Comparison of ENCODE assay signal across 8 cellular contexts in the genomic region with DNA sequence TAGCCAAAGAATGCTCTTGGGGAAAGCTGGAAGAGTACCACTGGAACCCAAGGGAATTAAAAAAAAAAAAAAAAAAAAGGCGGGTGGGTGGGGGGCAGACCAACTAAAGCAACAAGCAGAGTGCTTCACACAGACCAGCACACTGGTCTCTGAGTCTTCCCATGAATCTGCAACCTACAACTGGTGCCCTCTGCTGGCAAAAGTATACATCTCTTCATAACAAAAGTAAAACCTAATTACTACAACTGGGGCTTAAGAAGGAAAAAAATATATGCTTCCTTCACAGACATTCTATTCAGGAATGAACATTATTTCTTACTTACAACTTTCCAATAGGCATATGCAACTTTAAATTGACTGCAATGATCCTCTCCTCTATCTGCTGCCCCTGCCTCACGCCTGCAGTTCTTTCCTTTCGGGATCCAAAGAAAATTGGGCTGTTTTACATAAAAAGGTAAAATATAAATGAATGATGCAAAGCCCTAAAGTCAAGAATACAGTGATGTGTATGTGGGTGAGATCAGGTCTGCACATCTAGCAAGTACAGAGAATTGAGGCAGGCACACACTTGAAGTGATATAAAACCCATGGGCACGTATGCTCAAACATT. TPM values are rescaled to one million over a fixed set of nuclear protein-coding genes. Genes with fewer than 3 reads are reported as not detected.
DNase-seq lines count a peak whose midpoint lies in the region; ATAC-seq, FAIRE-seq and TF ChIP-seq lines count a peak whose summit lies in the region.

No MANE protein-coding gene starts in this region.

- no peak overlapping the region for H2BK15ac ChIP-seq in H9 (ENCODE audit: low read depth, low read length)

- peaks cover 5 to 9% of the 10 kb centered on the region in 2 experiments; a peak in 3 of 4 replicates for H3K4me1 Mint-ChIP-seq in H9

- H2AFZ ChIP-seq in H9 (ENCODE audit: low read length) (no peak overlapping the region), SU-DHL-6 (ENCODE audit: low read depth, low read length, severe bottlenecking) (no peak overlapping the region), GM12878 (ENCODE audit: control insufficient read depth, low read depth, low read length) (no peak overlapping the region)

- FAIRE-seq in GM12878 (lab: Jason Lieb, UNC), result peak; percentile 47

- intact Hi-C loops in GM12878 (cut with micrococcal nuclease; ENCODE audit: unreplicated experiment), result loop anchor here (1.0 kb wide), 2 partner anchors 83 to 114 kb away; no protein-coding TSS in a partner anchor

- H3K4ac ChIP-seq in H9 (ENCODE audit: low read depth, low read length), result no peak overlapping the region

- H3K4me3 ChIP-seq in SU-DHL-6 (ENCODE audit: insufficient read depth, low read length, poor library complexity, severe bottlenecking) (no peak overlapping the region), GM12878 (no peak overlapping the region)

- no peak overlapping the region for H3K4me2 ChIP-seq in H9 (ENCODE audit: insufficient read depth, insufficient read length, low read length)
- no peak overlapping the region for H3K4me2 ChIP-seq in SU-DHL-6 (ENCODE audit: low read depth, low read length, poor library complexity, severe bottlenecking)
- no peak overlapping the region for H3K4me2 ChIP-seq in GM12878 (ENCODE audit: control insufficient read depth, insufficient read depth)

- peak; percentile 80 for TF ChIP-seq CTCF in H9 (conservative IDR thresholded peaks at IDR 0.05)
- TF ChIP-seq CTCF in SU-DHL-6 (IDR thresholded peaks at IDR 0.05; ENCODE audit: insufficient read depth, low read length, poor library complexity, severe bottlenecking), result peak; percentile 44
- TF ChIP-seq CTCF in GM12878 (IDR thresholded peaks at IDR 0.05 in 2 of 3, conservative IDR thresholded peaks at IDR 0.05 in 1 of 3; ENCODE audit: control insufficient read depth in 2 of 3, extremely low read depth in 1 of 3, insufficient read depth in 1 of 3, low read depth in 3 of 3, low read length in 3 of 3), result peak; percentile 59 to 79 (median 69)

- RAD21 ChIA-PET in GM12878 (lab: Charles Lee; ENCODE audit: unreplicated experiment), result interaction anchor here (0.6 to 6.5 kb wide), 21 partner anchors 8 to 423 kb away, joined by 3 to 168 read pairs (median 4); no protein-coding TSS in a partner anchor

- H3K9me3 ChIP-seq in H9 (ENCODE audit: control insufficient read depth, low read depth, low read length), result no peaks in the 10 kb centered on the region
- H3K9me3 ChIP-seq in SU-DHL-6 (ENCODE audit: insufficient read depth, low read length), result no peaks in the 10 kb centered on the region
- no peaks in the 10 kb centered on the region; the same call in 2 of the 3 replicates for H3K9me3 ChIP-seq in GM12878 (replicated peaks; ENCODE audit: control insufficient read depth, insufficient read depth, low read length)

- H4K8ac ChIP-seq in H9 (replicated peaks; ENCODE audit: insufficient read length, low read depth, low read length), result no peak overlapping the region

- H3K23ac ChIP-seq in H9 (ENCODE audit: insufficient read length, low read depth, low read length), result no peak overlapping the region

- CTCF ChIA-PET in GM12878 (lab: Yijun Ruan, JAX), result interaction anchor here (0.6 to 18.4 kb wide), 39 partner anchors 8 to 423 kb away, joined by 3 to 619 read pairs (median 5); a partner anchor contains a TSS

- H3K79me2 ChIP-seq in H9 (ENCODE audit: insufficient read depth, low read length), result no peaks in the 10 kb centered on the region
- no peaks in the 10 kb centered on the region for H3K79me2 ChIP-seq in SU-DHL-6 (ENCODE audit: insufficient read depth, low read length)
- H3K79me2 ChIP-seq in GM12878 (ENCODE audit: control insufficient read depth, insufficient read depth, low read length), result no peaks in the 10 kb centered on the region

- POLR2A ChIA-PET in GM12878 (lab: Charles Lee), result interaction anchor here (0.6 to 3.9 kb wide), 8 partner anchors 9 to 114 kb away, joined by 3 to 33 read pairs (median 8); a partner anchor contains a TSS

- SMC1A ChIA-PET in GM12878 (lab: Charles Lee; ENCODE audit: uncharacterized antibody, unreplicated experiment), result interaction anchor here (0.6 to 7.3 kb wide), 22 partner anchors 8 to 1059 kb away, joined by 3 to 155 read pairs (median 4); a partner anchor contains a TSS

- no peaks in the 10 kb centered on the region for H3K23me2 ChIP-seq in H9 (ENCODE audit: insufficient read length, low read depth, low read length, poor library complexity, severe bottlenecking)

- H3K27ac Mint-ChIP-seq in H9, result no peak overlapping the region

- no peak overlapping the region for H4K91ac ChIP-seq in H9 (ENCODE audit: insufficient read length, low read depth, low read length)

- BruUV-seq in GM12878 (replicated peaks; lab: Mats Ljungman, UMichigan), result no TSS peak

- no peaks in the 10 kb centered on the region; a peak in 1 of 5 replicates for H3K9me3 Mint-ChIP-seq in H9

- no peak overlapping the region for H3K4me3 Mint-ChIP-seq in H9

- H2BK5ac ChIP-seq in H9 (ENCODE audit: insufficient read length, low read length), result no peak overlapping the region

- no peak overlapping the region for H3K9ac ChIP-seq in H9 (ENCODE audit: extremely low read depth, insufficient read length, low read length)
- H3K9ac ChIP-seq in SU-DHL-6 (ENCODE audit: low read length), result no peak overlapping the region
- H3K9ac ChIP-seq in GM12878 (ENCODE audit: control insufficient read depth, insufficient read depth, low read length), result no peak overlapping the region

- in situ Hi-C loops in GM12878 (cut with MboI), result loop anchor here (5.0 kb wide), 1 partner anchor 116 kb away; no protein-coding TSS in a partner anchor

- no peaks in the 10 kb centered on the region; the same call in 1 of the 2 replicates for H3K4me1 ChIP-seq in H9 (ENCODE audit: insufficient read depth, low read length)
- H3K4me1 ChIP-seq in GM12878 (ENCODE audit: control insufficient read depth, insufficient read depth, low read length), result no peaks in the 10 kb centered on the region; the same call in 1 of the 2 replicates

- no peak overlapping the region for H4K5ac ChIP-seq in H9 (ENCODE audit: insufficient read length, low read depth, low read length)

- H2BK12ac ChIP-seq in H9 (ENCODE audit: insufficient read length, low read depth, low read length), result no peak overlapping the region

- no peak overlapping the region for H3K18ac ChIP-seq in H9 (ENCODE audit: insufficient read length, low read depth, low read length)

- H3T11ph ChIP-seq in H9 (ENCODE audit: low read length), result no peak overlapping the region

- H3K79me1 ChIP-seq in H9 (ENCODE audit: insufficient read depth, low read depth, low read length, poor library complexity, severe bottlenecking), result no peaks in the 10 kb centered on the region

- no peak overlapping the region for H2AK5ac ChIP-seq in H9 (ENCODE audit: insufficient read length, low read length)

- DNase-seq in EH (ENCODE audit: low read depth) (peak; percentile 75), H9 (peak; percentile 71), NCI-H1105 treated with DMSO at 0.1 percent for 48 hours (lab: John Stamatoyannopoulos, UW) (peak; percentile 65), GM12878 (ENCODE audit: low read depth, low spot score) (no peak), iPS DF 19.7 (ENCODE audit: low read depth, low spot score) (peak; percentile 69), GM19240 (ENCODE audit: insufficient read length, low spot score) (no peak)
- peak; percentile 27 to 28 for DNase-seq in stimulated activated CD4-positive, alpha-beta T cell treated with anti-CD3 and anti-CD28 coated beads, Interleukin-12 subunit alpha, Interleukin-12 subunit beta, amount 100 ng/mL, for 24 hours (ENCODE audit: low read depth in 2 of 2)

- no peak overlapping the region for H3K14ac ChIP-seq in H9 (ENCODE audit: insufficient read depth, low read length)

- no CpG with 5 or more reads among the region's 4 CpGs for WGBS in H9 (ENCODE audit: extremely low coverage, insufficient read length, low lambda C conversion rate)
- 97% methylated on average over 3 of the region's 4 CpGs for WGBS in GM12878 (ENCODE audit: insufficient coverage, insufficient replicate concordance, low lambda C conversion rate, missing lambda C conversion rate)

- no peaks in the 10 kb centered on the region for H3K36me3 ChIP-seq in SU-DHL-6 (ENCODE audit: low read length)
- no peaks in the 10 kb centered on the region for H3K36me3 ChIP-seq in GM12878 (ENCODE audit: control insufficient read depth in 2 of 2, insufficient read depth in 2 of 2, low read length in 1 of 2)

- H3K9me2 ChIP-seq in SU-DHL-6 (replicated peaks; ENCODE audit: insufficient read depth, low read length), result no peaks in the 10 kb centered on the region

- 0 out of 2 replicates have a peak, but pooled peaks cover 2% of the 10 kb centered on the region for H3F3A ChIP-seq in SU-DHL-6 (ENCODE audit: insufficient read depth)

- peak; percentile 82 for TF ChIP-seq RAD21 in GM12878 (IDR thresholded peaks at IDR 0.05; ENCODE audit: insufficient read depth, low read depth, low read length)

- H2BK20ac ChIP-seq in H9 (ENCODE audit: low read depth, low read length, poor library complexity, severe bottlenecking), result no peak overlapping the region

- H3K56ac ChIP-seq in H9 (ENCODE audit: insufficient read length, low read depth, low read length), result no peak overlapping the region

- ATAC-seq in GM12878, result peak; percentile 84

- no peaks in the 10 kb centered on the region for H3K27me3 Mint-ChIP-seq in H9 (ENCODE audit: low read depth)

- H3K36me3 Mint-ChIP-seq in H9 (ENCODE audit: insufficient read depth in 1 of 3, low read depth in 3 of 3), result peaks cover 0 to 2% (median 0%) of the 10 kb centered on the region in 3 experiments; a peak in 1 of 7 replicates

- H3K27me3 ChIP-seq in H9 (ENCODE audit: insufficient read depth, low read length) (no peaks in the 10 kb centered on the region), SU-DHL-6 (ENCODE audit: low read length) (no peaks in the 10 kb centered on the region), GM12878 (replicated peaks in 1 of 2; ENCODE audit: control insufficient read depth in 2 of 2, insufficient read depth in 2 of 2, low read length in 1 of 2) (no peaks in the 10 kb centered on the region)

- TF ChIP-seq EP300 in GM12878 (IDR thresholded peaks at IDR 0.05; ENCODE audit: borderline replicate concordance in 1 of 2, control insufficient read depth in 1 of 2, low read depth in 2 of 2, low read length in 2 of 2), result no peak

- no peak overlapping the region for H2BK120ac ChIP-seq in H9 (ENCODE audit: low read depth, low read length, poor library complexity, severe bottlenecking)

- H3K27ac ChIP-seq in H9 (ENCODE audit: insufficient read length, low read depth, low read length) (no peak overlapping the region), SU-DHL-6 (ENCODE audit: low read depth, low read length) (no peak overlapping the region), GM12878 (ENCODE audit: control insufficient read depth, insufficient read depth) (no peak overlapping the region)

- H4K20me1 ChIP-seq in H9 (ENCODE audit: control insufficient read depth, insufficient read depth, insufficient read length) (no peaks in the 10 kb centered on the region), SU-DHL-6 (ENCODE audit: low read depth, low read length) (peaks cover under 1% of the 10 kb centered on the region; the same call in 1 of the 2 replicates), GM12878 (ENCODE audit: control insufficient read depth, insufficient read depth) (no peaks in the 10 kb centered on the region)

- TF ChIP-seq POLR2A in GM12878 (IDR thresholded peaks at IDR 0.05; ENCODE audit: low read depth, low read length), result no peak

RNA-seq across cellular contexts. Expression of a gene that starts 7.2 kb away (rescaled TPM):
- total RNA-seq in H9 (2021), result 11.8 and 12.8 TPM in 2 replicates
- total RNA-seq in GM12878 (2013; cell fraction: nucleolus; rRNA removed), result 49.4 and 54.9 TPM in 2 replicates
- total RNA-seq in GM12878 (2014; rRNA removed), result 5.3 and 6.3 TPM in 2 replicates
- 5.8 and 7.0 TPM in 2 replicates for total RNA-seq in GM12878 (2014; rRNA removed; fragmentation: Illumina TruSeq; extraction: Trizol)
- total RNA-seq in GM12878 (2021), result 11.7 and 14.2 TPM in 2 replicates
- polyA plus RNA-seq in GM12878 (2011; ENCODE audit: low read depth), result 6.9 TPM
- polyA plus RNA-seq in GM12878 (2011; rRNA removed), result 9.9 and 10.6 TPM in 2 replicates
- 6.1 and 7.2 TPM in 2 replicates for polyA plus RNA-seq in GM12878 (2011; cell fraction: cytosol; rRNA removed)
- 20.7 and 23.2 TPM in 2 replicates for polyA plus RNA-seq in GM12878 (2011; cell fraction: nucleus; rRNA removed)
- 6.8 and 7.9 TPM in 2 replicates for polyA plus RNA-seq in GM12878 (2012)
- 6.8 and 6.9 TPM in 2 replicates for polyA plus RNA-seq in GM12878 (2014; fragmentation: Illumina TruSeq; extraction: Trizol)
- polyA plus RNA-seq in GM12878 (2014; fragmentation: Nextera tagmentation; extraction: Ambion mirVana), result 1 to 10 TPM; 1.7 to 2.3 TPM
- polyA plus RNA-seq in GM12878 (2014; rRNA removed), result 7.1 and 10.1 TPM in 2 replicates
- polyA plus RNA-seq in GM12878 (2016; fragmentation: Nextera tagmentation; extraction: Ambion mirVana), result 1 to 10 TPM; 4.9 to 5.4 TPM
- 31.1 and 41.2 TPM in 2 replicates for polyA minus RNA-seq in GM12878 (2011; rRNA and poly(A)+ RNA removed)
- polyA minus RNA-seq in GM12878 (2011; cell fraction: cytosol; rRNA and poly(A)+ RNA removed), result 5.2 and 6.0 TPM in 2 replicates
- polyA minus RNA-seq in GM12878 (2011; cell fraction: nucleus; rRNA and poly(A)+ RNA removed), result 17.9 and 24.6 TPM in 2 replicates

RNA-seq across cellular contexts. Expression of a gene that starts 11.0 kb away (rescaled TPM):
- 68.5 and 70.1 TPM in 2 replicates for total RNA-seq in H9 (2021)
- total RNA-seq in GM12878 (2013; cell fraction: nucleolus; rRNA removed), result 20.8 and 23.0 TPM in 2 replicates
- 7.9 and 10.7 TPM in 2 replicates for total RNA-seq in GM12878 (2014; rRNA removed)
- 12.9 and 14.3 TPM in 2 replicates for total RNA-seq in GM12878 (2014; rRNA removed; fragmentation: Illumina TruSeq; extraction: Trizol)
- 44.4 and 45.0 TPM in 2 replicates for total RNA-seq in GM12878 (2021)
- 7.0 TPM for polyA plus RNA-seq in GM12878 (2011; ENCODE audit: low read depth)
- polyA plus RNA-seq in GM12878 (2011; rRNA removed), result 15.5 and 18.4 TPM in 2 replicates
- polyA plus RNA-seq in GM12878 (2011; cell fraction: cytosol; rRNA removed), result 13.6 and 23.7 TPM in 2 replicates
- 6.8 and 13.6 TPM in 2 replicates for polyA plus RNA-seq in GM12878 (2011; cell fraction: nucleus; rRNA removed)
- polyA plus RNA-seq in GM12878 (2012), result 23.4 and 29.1 TPM in 2 replicates
- polyA plus RNA-seq in GM12878 (2014; fragmentation: Illumina TruSeq; extraction: Trizol), result 23.4 and 26.1 TPM in 2 replicates
- polyA plus RNA-seq in GM12878 (2014; fragmentation: Nextera tagmentation; extraction: Ambion mirVana), result 1 to 10 TPM; 7.3 to 8.2 TPM
- 37.8 and 48.1 TPM in 2 replicates for polyA plus RNA-seq in GM12878 (2014; rRNA removed)
- 1 to 10 TPM; 6.3 to 9.4 TPM for polyA plus RNA-seq in GM12878 (2016; fragmentation: Nextera tagmentation; extraction: Ambion mirVana)
- polyA minus RNA-seq in GM12878 (2011; rRNA and poly(A)+ RNA removed), result 7.8 and 11.1 TPM in 2 replicates
- 7.7 and 8.0 TPM in 2 replicates for polyA minus RNA-seq in GM12878 (2011; cell fraction: cytosol; rRNA and poly(A)+ RNA removed)
- 7.1 and 12.8 TPM in 2 replicates for polyA minus RNA-seq in GM12878 (2011; cell fraction: nucleus; rRNA and poly(A)+ RNA removed)

Comparison
In these comparisons a context has a peak if more than half of its experiments do, and no peak if none do; other contexts are left out.
1. DNase-seq: peak in EH (single experiment), H9 (single experiment), NCI-H1105 treated with DMSO at 0.1 percent for 48 hours (single experiment), iPS DF 19.7 (single experiment) and stimulated activated CD4-positive, alpha-beta T cell treated with anti-CD3 and anti-CD28 coated beads, Interleukin-12 subunit alpha, Interleukin-12 subunit beta, amount 100 ng/mL, for 24 hours (2 of 2); none in GM12878 (single experiment) and GM19240 (single experiment).
2. Peak in every context shown above with its lines, with median percentiles within 50 percentile points of each other: CTCF ChIP-seq.